ENCODE assay signal across 1 cellular context in genomic region chr2:12665334-12665733, GRCh38.
TF ChIP-seq lines count a peak whose summit lies in the region.

No MANE protein-coding gene starts in this region.

TF ChIP-seq in GM23338, 12 proteins besides CTCF, POLR2A, EP300 and RAD21 (continued from another document):
- TF ChIP-seq ZNF462 (CRISPR knock-in tag; IDR thresholded peaks at IDR 0.05) (no peak), ZNF331 (CRISPR knock-in tag; IDR thresholded peaks at IDR 0.05; ENCODE audit: low read depth) (no peak), STAT1 (IDR thresholded peaks at IDR 0.05; ENCODE audit: unreplicated experiment) (no peak)
